8 cellular contexts compared by ENCODE assay signal in the genomic region with DNA sequence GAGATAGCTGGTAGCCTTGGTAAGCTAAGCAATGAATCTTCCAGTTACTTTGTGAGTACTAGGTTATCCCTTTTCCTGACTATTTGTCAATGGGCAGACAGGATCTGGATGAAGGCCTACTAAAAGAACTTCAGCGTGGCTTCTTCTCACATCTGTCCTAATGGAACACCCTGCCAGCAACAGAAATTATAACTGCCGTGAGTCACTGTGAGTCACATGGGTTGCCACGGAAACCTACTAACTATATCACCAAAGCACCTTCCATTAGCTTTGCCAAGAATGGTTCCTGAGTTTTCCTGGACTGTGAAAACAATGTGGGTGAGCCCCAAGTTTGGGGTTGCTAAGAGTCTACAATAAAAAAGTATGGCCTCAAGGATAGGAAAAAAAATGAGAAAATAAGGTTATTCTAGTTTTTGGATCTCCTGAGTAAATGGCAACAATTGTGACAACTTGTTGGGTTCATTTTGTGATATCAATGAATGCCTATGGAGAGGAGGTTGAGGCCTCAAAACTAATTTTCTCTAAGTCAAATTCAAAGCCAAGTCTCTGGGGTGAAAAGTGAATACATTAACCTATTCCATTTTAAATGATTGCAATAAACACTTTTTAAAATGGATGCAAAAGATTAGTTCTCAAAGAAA.
DNase-seq lines count a peak whose midpoint lies in the region; ATAC-seq, FAIRE-seq and TF ChIP-seq lines count a peak whose summit lies in the region.

No MANE protein-coding gene starts in this region.

- H3K4me1 Mint-ChIP-seq in activated naive CD4-positive, alpha-beta T cell treated with anti-CD3 and anti-CD28 coated beads, Interleukin-2, amount 10 ng/mL, durations not matched to agents 7 days and 5 days, result no peaks in the 10 kb centered on the region

- H2AFZ ChIP-seq in keratinocyte (ENCODE audit: control insufficient read depth, low read length), result no peak overlapping the region

- no peaks in the 10 kb centered on the region for H3K9me3 ChIP-seq in keratinocyte (ENCODE audit: control insufficient read depth, low read depth, low read length)

- CTCF ChIA-PET in activated naive CD4-positive, alpha-beta T cell treated with anti-CD3 and anti-CD28 coated beads, Interleukin-2, amount 10 ng/mL, durations not matched to agents 7 days and 5 days (lab: Charles Lee), result interaction anchor here (0.6 to 1.8 kb wide), 3 partner anchors 9 to 242 kb away, joined by 3 to 7 read pairs (median 4); no protein-coding TSS in a partner anchor

- H3K27ac ChIP-seq in keratinocyte (ENCODE audit: control insufficient read depth, insufficient read depth, low read length), result peak overlapping the region; percentile 15

- ATAC-seq in HG03565 (IDR thresholded peaks at IDR 0.05; ENCODE audit: unreplicated experiment), result no peak
- ATAC-seq in HG03139 (IDR thresholded peaks at IDR 0.05; ENCODE audit: unreplicated experiment), result no peak

- no peaks in the 10 kb centered on the region for H3K36me3 ChIP-seq in keratinocyte (ENCODE audit: control insufficient read depth in 2 of 2, extremely low read depth in 1 of 2, insufficient read depth in 2 of 2, low read length in 2 of 2)

- H3K4me2 ChIP-seq in keratinocyte (ENCODE audit: control insufficient read depth, extremely low read depth, insufficient read depth, low read depth, low read length), result peak overlapping the region; percentile 11

- H3K27me3 Mint-ChIP-seq in activated naive CD4-positive, alpha-beta T cell treated with anti-CD3 and anti-CD28 coated beads, Interleukin-2, amount 10 ng/mL, durations not matched to agents 7 days and 5 days, result no peaks in the 10 kb centered on the region

- no peak overlapping the region for H3K9ac ChIP-seq in keratinocyte (ENCODE audit: control insufficient read depth, extremely low read depth, insufficient read depth, low read length)

- H3K27me3 ChIP-seq in keratinocyte (ENCODE audit: control insufficient read depth, extremely low read depth, insufficient read depth, low read length), result no peaks in the 10 kb centered on the region

- H3K4me3 Mint-ChIP-seq in activated naive CD4-positive, alpha-beta T cell treated with anti-CD3 and anti-CD28 coated beads, Interleukin-2, amount 10 ng/mL, durations not matched to agents 7 days and 5 days, result no peak overlapping the region

- H3K9me3 Mint-ChIP-seq in activated naive CD4-positive, alpha-beta T cell treated with anti-CD3 and anti-CD28 coated beads, Interleukin-2, amount 10 ng/mL, durations not matched to agents 7 days and 5 days, result no peaks in the 10 kb centered on the region

- H3K79me2 ChIP-seq in keratinocyte (ENCODE audit: control insufficient read depth, insufficient read depth, low read length), result no peaks in the 10 kb centered on the region

- H3K27ac Mint-ChIP-seq in activated naive CD4-positive, alpha-beta T cell treated with anti-CD3 and anti-CD28 coated beads, Interleukin-2, amount 10 ng/mL, durations not matched to agents 7 days and 5 days, result no peak overlapping the region

- H3K36me3 Mint-ChIP-seq in activated naive CD4-positive, alpha-beta T cell treated with anti-CD3 and anti-CD28 coated beads, Interleukin-2, amount 10 ng/mL, durations not matched to agents 7 days and 5 days, result no peaks in the 10 kb centered on the region

- no peaks in the 10 kb centered on the region for H3K9me1 ChIP-seq in keratinocyte (ENCODE audit: control insufficient read depth, extremely low read depth, insufficient read depth, low read length)

- peak; percentile 97 for FAIRE-seq in keratinocyte (lab: Jason Lieb, UNC)

- no peak overlapping the region for H3K4me3 ChIP-seq in keratinocyte (ENCODE audit: control insufficient read depth in 2 of 3, extremely low read depth in 1 of 3, insufficient read depth in 2 of 3, low read depth in 1 of 3, low read length in 3 of 3)

- no peaks in the 10 kb centered on the region for H4K20me1 ChIP-seq in keratinocyte (ENCODE audit: control insufficient read depth, extremely low read depth, insufficient read depth, low read length)

- no peak for TF ChIP-seq CTCF in keratinocyte (optimal IDR thresholded peaks at IDR 0.05 in 1 of 3, IDR thresholded peaks at IDR 0.05 in 1 of 3, conservative IDR thresholded peaks at IDR 0.05 in 1 of 3; ENCODE audit: extremely low read depth in 1 of 3, insufficient read depth in 2 of 3, low read length in 3 of 3)

- peaks cover 9% of the 10 kb centered on the region for H3K4me1 ChIP-seq in keratinocyte (ENCODE audit: control insufficient read depth, extremely low read depth, insufficient read depth, low read length)

- DNase-seq in CD1c-positive myeloid dendritic cell (ENCODE audit: extremely low spot score) (peak; percentile 19), MV-4-11 (lab: John Stamatoyannopoulos, UW) (peak; percentile 52), keratinocyte (ENCODE audit: low read depth, low spot score) (peak; percentile 61), GM19238 (ENCODE audit: insufficient read length, low spot score) (no peak)
- peak; percentile 23 for DNase-seq in activated naive CD4-positive, alpha-beta T cell treated with anti-CD3 and anti-CD28 coated beads, Interleukin-2, amount 10 ng/mL, durations not matched to agents 7 days and 5 days
- DNase-seq in stimulated activated CD8-positive, alpha-beta memory T cell treated with anti-CD3 and anti-CD28 coated beads, Interleukin-4, amount 100 ng/mL, for 24 hours (ENCODE audit: low read depth), result peak; percentile 31

- dilution Hi-C loops in keratinocyte (cut with MboI; ENCODE audit: extremely low pct_ligation_motif_present, low sequenced_read_pairs), result no loop called here
